ENCODE assay signal across 8 cellular contexts in genomic region chr19:14419038-14419813, GRCh38. TPM values are rescaled to one million over a fixed set of nuclear protein-coding genes. Genes with fewer than 3 reads are reported as not detected.
DNase-seq lines count a peak whose midpoint lies in the region; ATAC-seq and TF ChIP-seq lines count a peak whose summit lies in the region.

Gene DDX39A, minus strand, starts transcription at chr19:14419341. Its CDS starts 6,121 bp downstream, at chr19:14413220.

- H3K4me3 Mint-ChIP-seq in activated naive CD8-positive, alpha-beta T cell, result peak within 1 kb of the TSS; percentile 93
- peak within 1 kb of the TSS; percentile 96 for H3K4me3 Mint-ChIP-seq in glutamatergic neuron (ENCODE audit: unreplicated experiment)

- ATAC-seq in HG02623 (IDR thresholded peaks at IDR 0.05; ENCODE audit: unreplicated experiment), result peak; percentile 92
- ATAC-seq in thoracic aorta (ENCODE audit: insufficient number of reproducible peaks, low FRiP score, low read depth), result peak; percentile 98

- peak within 1 kb of the TSS; percentile 97 for H3K4me3 ChIP-seq in osteoblast (ENCODE audit: insufficient read depth, low read length)
- peak within 1 kb of the TSS; percentile 98 for H3K4me3 ChIP-seq in thoracic aorta

- peaks cover 21% of the 10 kb centered on the region for H4K20me1 ChIP-seq in osteoblast (ENCODE audit: insufficient read depth, low read length)

- TF ChIP-seq CTCF in GM10248 (IDR thresholded peaks at IDR 0.05; ENCODE audit: control extremely low read depth, extremely low read depth, low read depth, missing control alignments) (no peak), glutamatergic neuron (IDR thresholded peaks at IDR 0.05; ENCODE audit: partially characterized antibody, unreplicated experiment) (no peak), osteoblast (IDR thresholded peaks at IDR 0.05; ENCODE audit: extremely low read depth, low read depth, low read length) (no peak), thoracic aorta (IDR thresholded peaks at IDR 0.05) (no peak)

- H3K27me3 Mint-ChIP-seq in activated naive CD8-positive, alpha-beta T cell, result no peaks in the 10 kb centered on the region
- peaks cover 13% of the 10 kb centered on the region for H3K27me3 Mint-ChIP-seq in glutamatergic neuron (ENCODE audit: unreplicated experiment)

- H3K9me3 Mint-ChIP-seq in activated naive CD8-positive, alpha-beta T cell (ENCODE audit: low read depth), result no peaks in the 10 kb centered on the region
- peaks cover 4% of the 10 kb centered on the region for H3K9me3 Mint-ChIP-seq in glutamatergic neuron (ENCODE audit: unreplicated experiment)

- POLR2A ChIA-PET in GM10248 (lab: Yijun Ruan, JAX), result interaction anchor here (0.6 kb wide), 1 partner anchor 989 kb away, joined by 4 read pairs; no protein-coding TSS in a partner anchor

- peaks cover 30% of the 10 kb centered on the region for H3K4me1 Mint-ChIP-seq in activated naive CD8-positive, alpha-beta T cell (ENCODE audit: low read depth)
- H3K4me1 Mint-ChIP-seq in glutamatergic neuron (ENCODE audit: low read depth, unreplicated experiment), result peaks cover 12% of the 10 kb centered on the region

- H3K4me1 ChIP-seq in osteoblast (ENCODE audit: insufficient read depth, low read length) (peaks cover 12% of the 10 kb centered on the region), thoracic aorta (ENCODE audit: control insufficient read depth in 1 of 2, low read depth in 2 of 2) (peaks cover 23 to 24% of the 10 kb centered on the region in 2 donors)

- H3K27ac Mint-ChIP-seq in activated naive CD8-positive, alpha-beta T cell, result peak within 1 kb of the TSS; percentile 96
- H3K27ac Mint-ChIP-seq in glutamatergic neuron (ENCODE audit: unreplicated experiment), result peak within 1 kb of the TSS; percentile 95

- peaks cover 8% of the 10 kb centered on the region for H3K36me3 Mint-ChIP-seq in activated naive CD8-positive, alpha-beta T cell
- H3K36me3 Mint-ChIP-seq in glutamatergic neuron (ENCODE audit: unreplicated experiment), result no peaks in the 10 kb centered on the region

- peak within 1 kb of the TSS; percentile 87 for H3K4me2 ChIP-seq in osteoblast (ENCODE audit: insufficient read depth, low read length)

- peak; percentile 97 for DNase-seq in GM10248 (ENCODE audit: extremely low spot score)
- peak; percentile 99 for DNase-seq in NCI-H1105 (lab: John Stamatoyannopoulos, UW)
- peak; percentile 99 for DNase-seq in SKM-1 treated with dmso at 0.1 percent for 144 hours (lab: John Stamatoyannopoulos, UW; ENCODE audit: unreplicated experiment)
- DNase-seq in glutamatergic neuron, result peak; percentile 94
- peak; percentile 99 for DNase-seq in osteoblast (ENCODE audit: insufficient read length, low spot score, missing footprints)
- DNase-seq in thoracic aorta (ENCODE audit: low spot score), result peak; percentile 96

- H3K36me3 ChIP-seq in osteoblast (ENCODE audit: insufficient read depth, low read length) (no peaks in the 10 kb centered on the region), thoracic aorta (peaks cover 4% of the 10 kb centered on the region)

- H3K27ac ChIP-seq in osteoblast (ENCODE audit: low read depth, low read length) (peak within 1 kb of the TSS; percentile 84), thoracic aorta (peak within 1 kb of the TSS; percentile 70 to 90)

- peak within 1 kb of the TSS; percentile 92 for H2AFZ ChIP-seq in osteoblast (ENCODE audit: low read length)

- H3K79me2 ChIP-seq in osteoblast (ENCODE audit: insufficient read depth, low read length), result peaks cover 47% of the 10 kb centered on the region

- no peaks in the 10 kb centered on the region for H3K27me3 ChIP-seq in osteoblast (ENCODE audit: insufficient read depth, low read length)
- H3K27me3 ChIP-seq in thoracic aorta (replicated peaks; ENCODE audit: insufficient read depth), result no peaks in the 10 kb centered on the region

- no peaks in the 10 kb centered on the region for H3K9me3 ChIP-seq in osteoblast (ENCODE audit: low read depth, low read length)
- no peaks in the 10 kb centered on the region for H3K9me3 ChIP-seq in thoracic aorta

- CTCF ChIA-PET in GM10248 (lab: Yijun Ruan, JAX), result interaction anchor here (1.0 to 2.3 kb wide), 6 partner anchors 10 to 62 kb away, joined by 3 to 10 read pairs (median 5); no protein-coding TSS in a partner anchor

RNA-seq across cellular contexts. Expression of gene DDX39A, which starts in this region (rescaled TPM):
- 103 TPM for total RNA-seq in glutamatergic neuron (ENCODE audit: unreplicated experiment)
- 42.1 and 49.2 TPM in 2 replicates for total RNA-seq in osteoblast
- 10 to 100 TPM; 77.4 to 81.6 TPM for total RNA-seq in thoracic aorta

Comparison
In these comparisons a context has a peak if more than half of its experiments do, and no peak if none do; other contexts are left out.
1. Peak in every context shown above with its lines: DNase-seq, ATAC-seq, H3K4me3 ChIP-seq and H3K27ac ChIP-seq.